1 cellular context compared by ENCODE assay signal in genomic region chr1:201890806-201891450, GRCh38.
TF ChIP-seq lines count a peak whose summit lies in the region.

No MANE protein-coding gene starts in this region.

TF ChIP-seq in K562, 482 proteins besides CTCF, POLR2A, EP300 and RAD21 (continued from another document):
- no peak for TF ChIP-seq ZSCAN32 (CRISPR knock-in tag; IDR thresholded peaks at IDR 0.05)
